In genomic region chr7:25558605-25559004, GRCh38 we compare ENCODE assay signal across 38 cellular contexts.
"Had no signal": no experiment of that assay in that cellular context is flagged by ENCODE, and none has a peak within 500 bp of the region (broad histone marks: within the 10 kb centered on the region; RNA-seq: fewer than 3 reads in every experiment).

No MANE protein-coding gene starts in this region.

- H3K36me3 Mint-ChIP-seq: activated CD8-positive, alpha-beta memory T cell treated with anti-CD3 and anti-CD28 coated beads, Interleukin-2, amount 10 ng/mL, durations not matched to agents 7 days and 5 days; activated naive CD4-positive, alpha-beta T cell treated with anti-CD3 and anti-CD28 coated beads, Interleukin-2, amount 10 ng/mL, durations not matched to agents 7 days and 5 days; activated naive CD4-positive, alpha-beta T cell treated with anti-CD3 and anti-CD28 coated beads, Interleukin-2, amount 50 U/mL, for 24 hours; activated naive CD8-positive, alpha-beta T cell; activated naive CD8-positive, alpha-beta T cell treated with anti-CD3 and anti-CD28 coated beads, Interleukin-2, amount 10 ng/mL, durations not matched to agents 7 days and 5 days; brain had no signal

- H3K27me3 Mint-ChIP-seq: activated CD4-positive, alpha-beta T cell treated with anti-CD3 and anti-CD28 coated beads for 36 hours; activated CD4-positive, alpha-beta T cell treated with anti-CD3 and anti-CD28 coated beads, Interleukin-2, amount 10 ng/mL, durations not matched to agents 7 days and 5 days; activated naive CD4-positive, alpha-beta T cell treated with anti-CD3 and anti-CD28 coated beads, Interleukin-2, amount 10 ng/mL, durations not matched to agents 7 days and 5 days; activated naive CD4-positive, alpha-beta T cell treated with anti-CD3 and anti-CD28 coated beads, Interleukin-2, amount 50 U/mL, for 24 hours; activated naive CD8-positive, alpha-beta T cell; activated naive CD8-positive, alpha-beta T cell treated with anti-CD3 and anti-CD28 coated beads, Interleukin-2, amount 50 U/mL, for 24 hours had no signal

- H3K36me3 ChIP-seq: ascending aorta, cardiac muscle cell, WERI-Rb-1 had no signal

- H3K4me1 Mint-ChIP-seq: activated CD4-positive, alpha-beta memory T cell treated with anti-CD3 and anti-CD28 coated beads, Interleukin-2, amount 10 ng/mL, durations not matched to agents 7 days and 5 days; activated CD8-positive, alpha-beta memory T cell treated with anti-CD3 and anti-CD28 coated beads, Interleukin-2, amount 10 ng/mL, durations not matched to agents 7 days and 5 days; central memory CD8-positive, alpha-beta T cell had no signal

- H3K9me3 Mint-ChIP-seq: activated CD4-positive, alpha-beta memory T cell treated with anti-CD3 and anti-CD28 coated beads, Interleukin-2, amount 10 ng/mL, durations not matched to agents 7 days and 5 days; activated CD4-positive, alpha-beta T cell treated with anti-CD3 and anti-CD28 coated beads, Interleukin-2, amount 10 ng/mL, durations not matched to agents 7 days and 5 days; activated naive CD4-positive, alpha-beta T cell treated with anti-CD3 and anti-CD28 coated beads, Interleukin-2, amount 10 ng/mL, durations not matched to agents 7 days and 5 days; activated naive CD4-positive, alpha-beta T cell treated with anti-CD3 and anti-CD28 coated beads, Interleukin-2, amount 50 U/mL, for 24 hours; activated naive CD8-positive, alpha-beta T cell treated with anti-CD3 and anti-CD28 coated beads, Interleukin-2, amount 50 U/mL, for 24 hours; activated T-cell treated with anti-CD3 and anti-CD28 coated beads, Interleukin-2, amount 50 U/mL, for 24 hours; activated T-helper 2 cell treated with anti-CD3 and anti-CD28 coated beads, Interferon-gamma antibody, Interleukin-2, Interleukin-4, amounts not matched to agents 10 μg/mL and 5 μg/mL and 100 μg/mL, durations not matched to agents 14 hours and 24 hours and 36 hours; central memory CD8-positive, alpha-beta T cell; T-helper 1 cell treated with Interleukin-12 subunit alpha and Interleukin-12 subunit beta and Interleukin-4 antibody, amounts not matched to agents 30 μg/mL and 1 μg/mL, for 36 hours; T-helper 2 cell treated with Interferon-gamma antibody and Interleukin-4, amounts not matched to agents 5 μg/mL and 100 μg/mL, for 36 hours had no signal

- H3K9me3 ChIP-seq: ascending aorta had no signal

- H3K4me3 Mint-ChIP-seq: activated CD4-positive, alpha-beta memory T cell treated with anti-CD3 and anti-CD28 coated beads, Interleukin-2, amount 10 ng/mL, durations not matched to agents 7 days and 5 days; activated CD4-positive, alpha-beta T cell treated with anti-CD3 and anti-CD28 coated beads for 36 hours; activated CD4-positive, alpha-beta T cell treated with anti-CD3 and anti-CD28 coated beads, Interleukin-2, amount 10 ng/mL, durations not matched to agents 7 days and 5 days; activated CD8-positive, alpha-beta memory T cell treated with anti-CD3 and anti-CD28 coated beads, Interleukin-2, amount 10 ng/mL, durations not matched to agents 7 days and 5 days; activated CD8-positive, alpha-beta T cell treated with anti-CD3 and anti-CD28 coated beads, Interleukin-2, amount 10 ng/mL, durations not matched to agents 7 days and 5 days; activated naive CD4-positive, alpha-beta T cell treated with anti-CD3 and anti-CD28 coated beads, Interleukin-2, amount 10 ng/mL, durations not matched to agents 7 days and 5 days; activated naive CD4-positive, alpha-beta T cell treated with anti-CD3 and anti-CD28 coated beads, Interleukin-2, amount 50 U/mL, for 24 hours; activated naive CD8-positive, alpha-beta T cell; activated naive CD8-positive, alpha-beta T cell treated with anti-CD3 and anti-CD28 coated beads, Interleukin-2, amount 10 ng/mL, durations not matched to agents 7 days and 5 days; activated naive CD8-positive, alpha-beta T cell treated with anti-CD3 and anti-CD28 coated beads, Interleukin-2, amount 50 U/mL, for 24 hours; activated T-cell treated with anti-CD3 and anti-CD28 coated beads, Interleukin-2, amount 50 U/mL, for 24 hours; brain; central memory CD8-positive, alpha-beta T cell; T-helper 1 cell treated with Interleukin-12 subunit alpha and Interleukin-12 subunit beta and Interleukin-4 antibody, amounts not matched to agents 30 μg/mL and 1 μg/mL, for 36 hours; T-helper 2 cell treated with Interferon-gamma antibody and Interleukin-4, amounts not matched to agents 5 μg/mL and 100 μg/mL, for 36 hours; WTC11 had no signal

- H3K27me3 ChIP-seq: ascending aorta, cardiac muscle cell had no signal

- H3K27ac ChIP-seq: ascending aorta, cardiac muscle cell had no signal

- H3K27ac Mint-ChIP-seq: activated CD4-positive, alpha-beta memory T cell treated with anti-CD3 and anti-CD28 coated beads, Interleukin-2, amount 10 ng/mL, durations not matched to agents 7 days and 5 days; activated CD4-positive, alpha-beta T cell treated with anti-CD3 and anti-CD28 coated beads for 36 hours; activated CD4-positive, alpha-beta T cell treated with anti-CD3 and anti-CD28 coated beads, Interleukin-2, amount 10 ng/mL, durations not matched to agents 7 days and 5 days; activated CD8-positive, alpha-beta memory T cell treated with anti-CD3 and anti-CD28 coated beads, Interleukin-2, amount 10 ng/mL, durations not matched to agents 7 days and 5 days; activated CD8-positive, alpha-beta T cell treated with anti-CD3 and anti-CD28 coated beads, Interleukin-2, amount 10 ng/mL, durations not matched to agents 7 days and 5 days; activated naive CD4-positive, alpha-beta T cell treated with anti-CD3 and anti-CD28 coated beads, Interleukin-2, amount 10 ng/mL, durations not matched to agents 7 days and 5 days; activated naive CD4-positive, alpha-beta T cell treated with anti-CD3 and anti-CD28 coated beads, Interleukin-2, amount 50 U/mL, for 24 hours; activated naive CD8-positive, alpha-beta T cell; activated naive CD8-positive, alpha-beta T cell treated with anti-CD3 and anti-CD28 coated beads, Interleukin-2, amount 10 ng/mL, durations not matched to agents 7 days and 5 days; activated naive CD8-positive, alpha-beta T cell treated with anti-CD3 and anti-CD28 coated beads, Interleukin-2, amount 50 U/mL, for 24 hours; activated T-cell treated with anti-CD3 and anti-CD28 coated beads, Interleukin-2, amount 50 U/mL, for 24 hours; activated T-helper 2 cell treated with anti-CD3 and anti-CD28 coated beads, Interferon-gamma antibody, Interleukin-2, Interleukin-4, amounts not matched to agents 10 μg/mL and 5 μg/mL and 100 μg/mL, durations not matched to agents 14 hours and 24 hours and 36 hours; T-helper 1 cell treated with Interleukin-12 subunit alpha and Interleukin-12 subunit beta and Interleukin-4 antibody, amounts not matched to agents 30 μg/mL and 1 μg/mL, for 36 hours; T-helper 2 cell treated with Interferon-gamma antibody and Interleukin-4, amounts not matched to agents 5 μg/mL and 100 μg/mL, for 36 hours; WTC11 had no signal

- ATAC-seq: activated CD4-positive, alpha-beta T cell treated with anti-CD3 and anti-CD28 coated beads for 36 hours; activated CD4-positive, CD25-positive, alpha-beta regulatory T cell treated with anti-CD3 and anti-CD28 coated beads, Interleukin-2, amount 50 U/mL, for 24 hours; activated CD8-positive, alpha-beta memory T cell treated with anti-CD3 and anti-CD28 coated beads, Interleukin-2, amount 10 ng/mL, durations not matched to agents 7 days and 5 days; activated CD8-positive, alpha-beta T cell treated with anti-CD3 and anti-CD28 coated beads, Interleukin-2, amount 10 ng/mL, durations not matched to agents 7 days and 5 days; activated naive CD8-positive, alpha-beta T cell treated with anti-CD3 and anti-CD28 coated beads, Interleukin-2, amount 50 U/mL, for 24 hours; WTC11 had no signal

- H3K4me3 ChIP-seq: ascending aorta, cardiac muscle cell had no signal

- H3K4me1 ChIP-seq: ascending aorta had no signal

- DNase-seq: activated CD4-positive, alpha-beta memory T cell treated with anti-CD3 and anti-CD28 coated beads, Interleukin-2, amount 10 ng/mL, durations not matched to agents 7 days and 5 days; activated CD4-positive, alpha-beta T cell treated with anti-CD3 and anti-CD28 coated beads for 1 hour; activated CD4-positive, alpha-beta T cell treated with anti-CD3 and anti-CD28 coated beads for 36 hours; activated CD4-positive, alpha-beta T cell treated with anti-CD3 and anti-CD28 coated beads for 48 hours; activated CD4-positive, alpha-beta T cell treated with anti-CD3 and anti-CD28 coated beads, Interleukin-2, amount 10 ng/mL, durations not matched to agents 7 days and 5 days; activated CD4-positive, alpha-beta T cell treated with anti-CD3 and anti-CD28 coated beads, Interleukin-2, amount 50 U/mL, for 48 hours; activated CD4-positive, CD25-positive, alpha-beta regulatory T cell; activated CD8-positive, alpha-beta memory T cell treated with anti-CD3 and anti-CD28 coated beads for 24 hours; activated CD8-positive, alpha-beta memory T cell treated with anti-CD3 and anti-CD28 coated beads, Interleukin-2, amount 10 ng/mL, durations not matched to agents 7 days and 5 days; activated CD8-positive, alpha-beta memory T cell treated with anti-CD3 and anti-CD28 coated beads, Interleukin-2, amount 50 U/mL, for 48 hours; activated CD8-positive, alpha-beta T cell treated with anti-CD3 and anti-CD28 coated beads, Interleukin-2, amount 10 ng/mL, durations not matched to agents 7 days and 5 days; activated effector memory CD4-positive, alpha-beta T cell treated with Interleukin-2 at 50 U/mL for 16 hours; activated gamma-delta T cell; activated naive CD4-positive, alpha-beta T cell treated with anti-CD3 and anti-CD28 coated beads, Interleukin-2, amount 10 ng/mL, durations not matched to agents 7 days and 5 days; activated naive CD4-positive, alpha-beta T cell treated with Interleukin-2 at 50 U/mL for 16 hours; activated naive CD8-positive, alpha-beta T cell treated with anti-CD3 and anti-CD28 coated beads, Interleukin-2, amount 10 ng/mL, durations not matched to agents 7 days and 5 days; activated naive CD8-positive, alpha-beta T cell treated with anti-CD3 and anti-CD28 coated beads, Interleukin-2, amount 50 U/mL, for 24 hours; activated T-cell treated with anti-CD3 and anti-CD28 coated beads, Interleukin-2, amount 50 U/mL, for 24 hours; activated T-cell treated with anti-CD3 and anti-CD28 coated beads, Interleukin-2, amount 50 U/mL, for 48 hours; amygdala; anterior cingulate cortex; caudate nucleus; cerebellar nuclear complex; T-helper 1 cell; T-helper 2 cell; T-helper 9 cell; WERI-Rb-1 had no signal
